Comparison of ENCODE assay signal across 15 cellular contexts in the genomic region with DNA sequence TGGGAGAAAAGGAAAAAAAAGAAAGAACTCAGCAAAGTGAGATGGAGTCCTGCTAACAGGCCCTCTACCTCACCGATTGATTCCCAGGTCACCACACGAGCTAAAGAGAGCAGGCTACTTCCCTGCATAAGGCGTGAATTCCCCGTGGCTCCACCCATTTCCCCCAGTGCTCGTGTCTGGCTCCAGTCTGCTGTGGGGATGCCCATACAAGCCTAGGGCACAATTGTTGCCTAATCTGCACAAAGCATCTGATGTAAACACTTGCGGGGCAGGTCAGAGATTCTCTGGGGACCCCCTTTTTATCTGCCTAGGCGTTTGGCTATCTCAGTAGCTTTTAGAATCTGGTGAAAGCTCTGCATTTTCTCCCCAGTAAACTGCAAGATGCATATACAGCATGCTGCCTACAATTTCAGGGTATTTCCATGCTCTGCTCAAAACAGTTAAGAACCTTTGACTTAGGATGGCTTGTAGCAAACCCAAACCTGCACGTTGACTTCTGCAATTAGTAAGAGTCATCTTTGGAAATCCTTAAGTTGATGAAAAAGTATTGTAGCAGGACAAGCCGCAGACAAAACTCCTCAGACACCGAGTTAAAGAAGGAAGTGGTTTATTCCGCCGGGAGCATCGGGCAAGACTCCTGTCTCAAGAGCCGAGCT. TPM values are rescaled to one million over a fixed set of nuclear protein-coding genes. Genes with fewer than 3 reads are reported as not detected.
A peak's percentile ranks its signal among the peaks of the same experiment; 100 is the strongest.
DNase-seq lines count a peak whose midpoint lies in the region; ATAC-seq, FAIRE-seq and TF ChIP-seq lines count a peak whose summit lies in the region.
"Had no signal": no experiment of that assay in that cellular context is flagged by ENCODE, and none has a peak within 500 bp of the region (broad histone marks: within the 10 kb centered on the region; RNA-seq: fewer than 3 reads in every experiment).

No MANE protein-coding gene starts in this region.

- no peak overlapping the region for H3K14ac ChIP-seq in H9 (ENCODE audit: insufficient read depth, low read length)

- peak overlapping the region; percentile 34 to 89 (median 62); a peak in 6 of 7 replicates for H3K27ac Mint-ChIP-seq in H9
- H3K27ac Mint-ChIP-seq: activated T-cell treated with anti-CD3 and anti-CD28 coated beads, Interleukin-2, amount 50 U/mL, for 24 hours; CD4-positive, alpha-beta memory T cell had no signal

- POLR2A ChIA-PET in Panc1 (lab: Charles Lee) = no interaction called here

- no peak overlapping the region for H3K4ac ChIP-seq in H9 (ENCODE audit: low read depth, low read length)

- no peak overlapping the region for H3K4me2 ChIP-seq in H9 (ENCODE audit: insufficient read depth, insufficient read length, low read length)

- no peaks in the 10 kb centered on the region for H3K79me1 ChIP-seq in H9 (ENCODE audit: insufficient read depth, low read depth, low read length, poor library complexity, severe bottlenecking)

- peak; percentile 65; the same call in 1 of the 2 replicates for ATAC-seq in Panc1
- no peak for ATAC-seq in pancreas

- no peak overlapping the region for H2BK12ac ChIP-seq in H9 (ENCODE audit: insufficient read length, low read depth, low read length)

- H3K27me3 ChIP-seq in GM06990 (replicated peaks; ENCODE audit: control insufficient read depth, insufficient read depth, low read length) (no peaks in the 10 kb centered on the region), H9 (ENCODE audit: insufficient read depth, low read length) (no peaks in the 10 kb centered on the region), Panc1 (ENCODE audit: control insufficient read depth, insufficient read depth, low read length) (no peaks in the 10 kb centered on the region), pancreas (no peaks in the 10 kb centered on the region)
- H3K27me3 ChIP-seq: sigmoid colon, upper lobe of left lung had no signal

- H3K4me3 ChIP-seq in GM06990 (replicated peaks; ENCODE audit: low read depth, low read length) (no peak overlapping the region), Panc1 (ENCODE audit: low read depth in 2 of 2, low read length in 2 of 2) (peak overlapping the region in 1 of 2 experiments; percentile 17; a peak in 1 of 4 replicates), pancreas (no peak overlapping the region)
- H3K4me3 ChIP-seq: sigmoid colon, upper lobe of left lung had no signal

- no peak overlapping the region for H3T11ph ChIP-seq in H9 (ENCODE audit: low read length)

- peak; percentile 24 for DNase-seq in GM06990 (ENCODE audit: extremely low read depth, insufficient read length)
- DNase-seq in H9 = no peak
- DNase-seq in Panc1 (ENCODE audit: low read depth, low spot score) = no peak
- peak; percentile 8 for DNase-seq in iris pigment epithelial cell (ENCODE audit: low read depth)
- DNase-seq in pancreas = no peak
- no peak for DNase-seq in RCC 7860 (ENCODE audit: low spot score)
- DNase-seq in NCI-H146 (lab: John Stamatoyannopoulos, UW) = no peak
- DNase-seq in CD1c-positive myeloid dendritic cell (ENCODE audit: extremely low spot score) = no peak
- DNase-seq: activated T-cell treated with anti-CD3 and anti-CD28 coated beads, Interleukin-2, amount 50 U/mL, for 24 hours; CD4-positive, alpha-beta memory T cell; NCI-H187 treated with DMSO at 0.1 percent for 48 hours; sigmoid colon had no signal

- H3K36me3 Mint-ChIP-seq in H9 (ENCODE audit: insufficient read depth in 1 of 3, low read depth in 3 of 3) = peaks cover 7 to 20% (median 12%) of the 10 kb centered on the region in 3 experiments; a peak in 6 of 7 replicates
- H3K36me3 Mint-ChIP-seq: CD4-positive, alpha-beta memory T cell; IgD-negative memory B cell had no signal

- H4K8ac ChIP-seq in H9 (replicated peaks; ENCODE audit: insufficient read length, low read depth, low read length) = no peak overlapping the region

- no TSS peak for BruUV-seq in Panc1 (replicated peaks; lab: Mats Ljungman, UMichigan)

- FAIRE-seq in pancreas (lab: Jason Lieb, UNC) = no peak
- no peak for FAIRE-seq in RCC 7860 (lab: Jason Lieb, UNC)

- intact Hi-C loops in Panc1 (cut with micrococcal nuclease; ENCODE audit: unreplicated experiment) = no loop called here
- intact Hi-C loops in pancreas (cut with DNase I) = no loop called here

- CTCF ChIA-PET in Panc1 (lab: Charles Lee) = no interaction called here

- H2AK5ac ChIP-seq in H9 (ENCODE audit: insufficient read length, low read length) = no peak overlapping the region

- no peak overlapping the region for H2BK5ac ChIP-seq in H9 (ENCODE audit: insufficient read length, low read length)

- no peak overlapping the region for H3K23ac ChIP-seq in H9 (ENCODE audit: insufficient read length, low read depth, low read length)

- no peak overlapping the region for H3K27ac ChIP-seq in H9 (ENCODE audit: insufficient read length, low read depth, low read length)
- H3K27ac ChIP-seq in Panc1 (ENCODE audit: low read length) = no peak overlapping the region
- no peak overlapping the region for H3K27ac ChIP-seq in pancreas
- H3K27ac ChIP-seq: sigmoid colon, upper lobe of left lung, VCaP had no signal

- H3K36me3 ChIP-seq in GM06990 (ENCODE audit: control insufficient read depth, insufficient read depth, low read length) = no peaks in the 10 kb centered on the region
- H3K36me3 ChIP-seq in Panc1 (ENCODE audit: control insufficient read depth, insufficient read depth, low read length) = no peaks in the 10 kb centered on the region
- no peaks in the 10 kb centered on the region for H3K36me3 ChIP-seq in pancreas
- H3K36me3 ChIP-seq: sigmoid colon, upper lobe of left lung had no signal

- no peak overlapping the region for H2BK120ac ChIP-seq in H9 (ENCODE audit: low read depth, low read length, poor library complexity, severe bottlenecking)

- H3K4me3 Mint-ChIP-seq in H9 = no peak overlapping the region
- H3K4me3 Mint-ChIP-seq: activated T-cell treated with anti-CD3 and anti-CD28 coated beads, Interleukin-2, amount 50 U/mL, for 24 hours; CD4-positive, alpha-beta memory T cell had no signal

- no peaks in the 10 kb centered on the region for H3K23me2 ChIP-seq in H9 (ENCODE audit: insufficient read length, low read depth, low read length, poor library complexity, severe bottlenecking)

- no peaks in the 10 kb centered on the region for H3K27me3 Mint-ChIP-seq in H9 (ENCODE audit: low read depth)

- H4K5ac ChIP-seq in H9 (ENCODE audit: insufficient read length, low read depth, low read length) = no peak overlapping the region

- no peak overlapping the region for H3K9ac ChIP-seq in H9 (ENCODE audit: extremely low read depth, insufficient read length, low read length)

- H2BK15ac ChIP-seq in H9 (ENCODE audit: low read depth, low read length) = no peak overlapping the region

- H3K9me3 Mint-ChIP-seq in H9 = peaks cover 7 to 8% of the 10 kb centered on the region in 2 experiments; a peak in 3 of 5 replicates
- H3K9me3 Mint-ChIP-seq: CD4-positive, alpha-beta memory T cell had no signal

- no peaks in the 10 kb centered on the region for H4K20me1 ChIP-seq in H9 (ENCODE audit: control insufficient read depth, insufficient read depth, insufficient read length)

- no peak overlapping the region for H3K56ac ChIP-seq in H9 (ENCODE audit: insufficient read length, low read depth, low read length)

- H2BK20ac ChIP-seq in H9 (ENCODE audit: low read depth, low read length, poor library complexity, severe bottlenecking) = no peak overlapping the region

- H2AFZ ChIP-seq in H9 (ENCODE audit: low read length) = no peak overlapping the region

- TF ChIP-seq CTCF in GM06990 (IDR thresholded peaks at IDR 0.05; ENCODE audit: insufficient read depth, low read length, poor library complexity, severe bottlenecking) (no peak), H9 (conservative IDR thresholded peaks at IDR 0.05) (no peak), Panc1 (IDR thresholded peaks at IDR 0.05) (no peak), pancreas (IDR thresholded peaks at IDR 0.05) (no peak)

- no CpG with 5 or more reads among the region's 14 CpGs for WGBS in H9 (ENCODE audit: extremely low coverage, insufficient read length, low lambda C conversion rate)
- WGBS in pancreas, 2 donors = 55 to 56% methylated on average over 14 of the region's 14 CpGs

- H3K79me2 ChIP-seq in H9 (ENCODE audit: insufficient read depth, low read length) = no peaks in the 10 kb centered on the region

- in situ Hi-C loops in Panc1 (cut with HindIII; ENCODE audit: low pct_unique_long_range_greater_than_20kb, low sequenced_read_pairs) = no loop called here

- H3K9me3 ChIP-seq in H9 (ENCODE audit: control insufficient read depth, low read depth, low read length) (no peaks in the 10 kb centered on the region), Panc1 (ENCODE audit: control insufficient read depth, insufficient read depth, low read depth, low read length) (peaks cover 13% of the 10 kb centered on the region; the same call in 1 of the 2 replicates), pancreas (no peaks in the 10 kb centered on the region)
- H3K9me3 ChIP-seq: sigmoid colon had no signal

- no peak overlapping the region for H4K91ac ChIP-seq in H9 (ENCODE audit: insufficient read length, low read depth, low read length)

- no peak overlapping the region for H3K18ac ChIP-seq in H9 (ENCODE audit: insufficient read length, low read depth, low read length)

- H3K4me1 ChIP-seq in H9 (ENCODE audit: insufficient read depth, low read length) (peaks cover 9% of the 10 kb centered on the region; the same call in 1 of the 2 replicates), Panc1 (ENCODE audit: control insufficient read depth, insufficient read depth, low read length) (no peaks in the 10 kb centered on the region), pancreas (no peaks in the 10 kb centered on the region)
- H3K4me1 ChIP-seq: upper lobe of left lung had no signal

- peaks cover 47 to 58% of the 10 kb centered on the region in 2 experiments for H3K4me1 Mint-ChIP-seq in H9
- H3K4me1 Mint-ChIP-seq: CD4-positive, alpha-beta memory T cell had no signal

RNA-seq across cellular contexts. Expression of a gene that starts 34.8 kb away (rescaled TPM):
- total RNA-seq in H9 (2021) (0.63 and 0.86 TPM in 2 replicates), Panc1 (2021; ENCODE audit: unreplicated experiment) (0.05 TPM), pancreas (1 to 10 TPM in 2 of 6 donors, under 1 TPM in 4; 0.40 to 1.3 (median 0.54) TPM)
- polyA plus RNA-seq in Panc1 (2012; ENCODE audit: insufficient read length) = not detected
- polyA plus RNA-seq in pancreas = under 1 TPM; 0.38 to 0.49 TPM
- total RNA-seq: CD4-positive, alpha-beta memory T cell; sigmoid colon had no signal
- polyA plus RNA-seq: CD4-positive, alpha-beta memory T cell had no signal

Comparison
In these comparisons a context has a peak if more than half of its experiments do, and no peak if none do; other contexts are left out.
1. DNase-seq: peak in GM06990 (single experiment) and iris pigment epithelial cell (single experiment); none in H9 (single experiment), Panc1 (single experiment), pancreas (0 of 6), RCC 7860 (single experiment), NCI-H146 (single experiment) and CD1c-positive myeloid dendritic cell (single experiment).